ENCODE assay signal across 12 cellular contexts in genomic region chr13:114121496-114122466, GRCh38. TPM values are rescaled to one million over a fixed set of nuclear protein-coding genes. Genes with fewer than 3 reads are reported as not detected.
DNase-seq lines count a peak whose midpoint lies in the region; ATAC-seq and TF ChIP-seq lines count a peak whose summit lies in the region.
"Had no signal": no experiment of that assay in that cellular context is flagged by ENCODE, and none has a peak within 500 bp of the region (broad histone marks: within the 10 kb centered on the region; RNA-seq: fewer than 3 reads in every experiment).

No MANE protein-coding gene starts in this region.

- no peak for TF ChIP-seq CTCF in CD8-positive, alpha-beta T cell (IDR thresholded peaks at IDR 0.05)
- TF ChIP-seq CTCF in glutamatergic neuron (IDR thresholded peaks at IDR 0.05; ENCODE audit: partially characterized antibody, unreplicated experiment) (no peak), osteocyte (IDR thresholded peaks at IDR 0.05) (no peak), GM20000 (IDR thresholded peaks at IDR 0.05; ENCODE audit: extremely low read depth, missing control alignments) (no peak)

- H3K27ac Mint-ChIP-seq in CD8-positive, alpha-beta T cell: peak overlapping the region; percentile 92
- H3K27ac Mint-ChIP-seq in T-helper 17 cell: peak overlapping the region; percentile 97
- H3K27ac Mint-ChIP-seq in glutamatergic neuron (ENCODE audit: unreplicated experiment): peak overlapping the region; percentile 73
- peak overlapping the region; percentile 99 for H3K27ac Mint-ChIP-seq in osteocyte (ENCODE audit: unreplicated experiment)

- peaks cover 2% of the 10 kb centered on the region for H3K9me3 Mint-ChIP-seq in CD8-positive, alpha-beta T cell
- peaks cover 10% of the 10 kb centered on the region for H3K9me3 Mint-ChIP-seq in glutamatergic neuron (ENCODE audit: unreplicated experiment)
- no peaks in the 10 kb centered on the region for H3K9me3 Mint-ChIP-seq in osteocyte (ENCODE audit: unreplicated experiment)

- H3K36me3 Mint-ChIP-seq in CD8-positive, alpha-beta T cell: peaks cover 59% of the 10 kb centered on the region
- H3K36me3 Mint-ChIP-seq in T-helper 17 cell (ENCODE audit: low read depth) (peaks cover 12% of the 10 kb centered on the region), glutamatergic neuron (ENCODE audit: unreplicated experiment) (no peaks in the 10 kb centered on the region), osteocyte (ENCODE audit: unreplicated experiment) (peaks cover 3% of the 10 kb centered on the region)

- H3K27me3 ChIP-seq in CD8-positive, alpha-beta T cell (ENCODE audit: insufficient read depth, low read length): no peaks in the 10 kb centered on the region
- H3K27me3 ChIP-seq: tibial artery had no signal

- no peaks in the 10 kb centered on the region for H3K9me3 ChIP-seq in CD8-positive, alpha-beta T cell (ENCODE audit: low read length)
- H3K9me3 ChIP-seq in T-helper 17 cell (ENCODE audit: control insufficient read depth, low read length, poor library complexity, severe bottlenecking): no peaks in the 10 kb centered on the region
- H3K9me3 ChIP-seq: tibial artery had no signal

- POLR2A ChIA-PET in CD8-positive, alpha-beta T cell (lab: Charles Lee): interaction anchor here (1.5 kb wide), 1 partner anchor 9 kb away, joined by 6 read pairs; no protein-coding TSS in a partner anchor

- CTCF ChIA-PET in CD8-positive, alpha-beta T cell (lab: Charles Lee): interaction anchor here (1.1 to 1.2 kb wide), 2 partner anchors 11 to 12 kb away, joined by 3 read pairs; no protein-coding TSS in a partner anchor

- H3K4me1 Mint-ChIP-seq in CD8-positive, alpha-beta T cell (ENCODE audit: low read depth): peaks cover 82% of the 10 kb centered on the region
- H3K4me1 Mint-ChIP-seq in T-helper 17 cell: peaks cover 53% of the 10 kb centered on the region
- peaks cover 37% of the 10 kb centered on the region for H3K4me1 Mint-ChIP-seq in glutamatergic neuron (ENCODE audit: low read depth, unreplicated experiment)
- H3K4me1 Mint-ChIP-seq in osteocyte (ENCODE audit: unreplicated experiment): peaks cover 59% of the 10 kb centered on the region

- peak overlapping the region; percentile 41 for H3K4me3 ChIP-seq in CD8-positive, alpha-beta T cell (ENCODE audit: low read depth, low read length)
- H3K4me3 ChIP-seq: SK-N-MC, tibial artery had no signal

- peak in 1 of 7 experiments; percentile 21 for DNase-seq in CD8-positive, alpha-beta T cell
- DNase-seq in T-helper 17 cell (no peak), glutamatergic neuron (peak; percentile 77), osteocyte (ENCODE audit: extremely low spot score, unreplicated experiment) (no peak), NCI-H748 treated with DMSO at 0.1 percent for 48 hours (lab: John Stamatoyannopoulos, UW) (no peak), NCI-H510A treated with DMSO at 0.1 percent for 48 hours (lab: John Stamatoyannopoulos, UW) (no peak), GM20000 (ENCODE audit: low spot score) (no peak), NCI-H2107 treated with DMSO at 0.1 percent for 48 hours (lab: John Stamatoyannopoulos, UW; ENCODE audit: unreplicated experiment) (no peak)
- DNase-seq: activated CD8-positive, alpha-beta memory T cell treated with anti-CD3 and anti-CD28 coated beads, Interleukin-2, amount 10 ng/mL, durations not matched to agents 7 days and 5 days; tibial artery had no signal

- H3K36me3 ChIP-seq in CD8-positive, alpha-beta T cell (ENCODE audit: insufficient read depth, low read length): peaks cover 10% of the 10 kb centered on the region
- H3K36me3 ChIP-seq: tibial artery had no signal

- intact Hi-C loops in CD8-positive, alpha-beta T cell (cut with DNase I, micrococcal nuclease): loop anchor here in 1 of 2 experiments (5.0 kb wide), 1 partner anchor 36 kb away; no protein-coding TSS in a partner anchor

- peak overlapping the region; percentile 81 for H3K4me3 Mint-ChIP-seq in CD8-positive, alpha-beta T cell
- peak overlapping the region; percentile 90 for H3K4me3 Mint-ChIP-seq in T-helper 17 cell
- H3K4me3 Mint-ChIP-seq in glutamatergic neuron (ENCODE audit: unreplicated experiment): peak overlapping the region; percentile 55
- no peak overlapping the region for H3K4me3 Mint-ChIP-seq in osteocyte (ENCODE audit: unreplicated experiment)
- H3K4me3 Mint-ChIP-seq: activated CD8-positive, alpha-beta memory T cell treated with anti-CD3 and anti-CD28 coated beads, Interleukin-2, amount 10 ng/mL, durations not matched to agents 7 days and 5 days had no signal

- ATAC-seq in CD8-positive, alpha-beta T cell: no peak
- no peak for ATAC-seq in T-helper 17 cell
- ATAC-seq: activated CD8-positive, alpha-beta memory T cell treated with anti-CD3 and anti-CD28 coated beads, Interleukin-2, amount 10 ng/mL, durations not matched to agents 7 days and 5 days had no signal

- no peaks in the 10 kb centered on the region for H3K27me3 Mint-ChIP-seq in CD8-positive, alpha-beta T cell (ENCODE audit: low read depth)
- no peaks in the 10 kb centered on the region for H3K27me3 Mint-ChIP-seq in T-helper 17 cell
- peaks cover 11% of the 10 kb centered on the region for H3K27me3 Mint-ChIP-seq in glutamatergic neuron (ENCODE audit: unreplicated experiment)
- no peaks in the 10 kb centered on the region for H3K27me3 Mint-ChIP-seq in osteocyte (ENCODE audit: unreplicated experiment)
- H3K27me3 Mint-ChIP-seq: activated CD8-positive, alpha-beta memory T cell treated with anti-CD3 and anti-CD28 coated beads, Interleukin-2, amount 10 ng/mL, durations not matched to agents 7 days and 5 days had no signal

- H3K4me1 ChIP-seq in CD8-positive, alpha-beta T cell (ENCODE audit: insufficient read depth, low read length): peaks cover 82% of the 10 kb centered on the region
- H3K4me1 ChIP-seq: parathyroid adenoma had no signal

- H3K27ac ChIP-seq in CD8-positive, alpha-beta T cell (ENCODE audit: low read depth, low read length): peak overlapping the region; percentile 11
- H3K27ac ChIP-seq: parathyroid adenoma, SK-N-MC had no signal

RNA-seq across cellular contexts. Expression of gene RASA3, which starts 10.6 kb away (rescaled TPM):
- 100 to 1,000 TPM; 144 TPM for total RNA-seq in CD8-positive, alpha-beta T cell
- total RNA-seq in T-helper 17 cell (100 to 1,000 TPM; 204 to 215 TPM), glutamatergic neuron (ENCODE audit: unreplicated experiment) (15.2 TPM), osteocyte (44.8 and 45.5 TPM in 2 replicates)

RNA-seq across cellular contexts. Expression of gene CFAP97D2, which starts 57.3 kb away (rescaled TPM):
- 1 to 10 TPM; 3.8 to 4.1 TPM for total RNA-seq in CD8-positive, alpha-beta T cell
- total RNA-seq in T-helper 17 cell: not detected
- total RNA-seq in glutamatergic neuron (ENCODE audit: unreplicated experiment): not detected
- not detected in 2 replicates for total RNA-seq in osteocyte
- total RNA-seq: activated CD8-positive, alpha-beta memory T cell treated with anti-CD3 and anti-CD28 coated beads, Interleukin-2, amount 10 ng/mL, durations not matched to agents 7 days and 5 days had no signal
